8 cellular contexts compared by ENCODE assay signal in the genomic region with DNA sequence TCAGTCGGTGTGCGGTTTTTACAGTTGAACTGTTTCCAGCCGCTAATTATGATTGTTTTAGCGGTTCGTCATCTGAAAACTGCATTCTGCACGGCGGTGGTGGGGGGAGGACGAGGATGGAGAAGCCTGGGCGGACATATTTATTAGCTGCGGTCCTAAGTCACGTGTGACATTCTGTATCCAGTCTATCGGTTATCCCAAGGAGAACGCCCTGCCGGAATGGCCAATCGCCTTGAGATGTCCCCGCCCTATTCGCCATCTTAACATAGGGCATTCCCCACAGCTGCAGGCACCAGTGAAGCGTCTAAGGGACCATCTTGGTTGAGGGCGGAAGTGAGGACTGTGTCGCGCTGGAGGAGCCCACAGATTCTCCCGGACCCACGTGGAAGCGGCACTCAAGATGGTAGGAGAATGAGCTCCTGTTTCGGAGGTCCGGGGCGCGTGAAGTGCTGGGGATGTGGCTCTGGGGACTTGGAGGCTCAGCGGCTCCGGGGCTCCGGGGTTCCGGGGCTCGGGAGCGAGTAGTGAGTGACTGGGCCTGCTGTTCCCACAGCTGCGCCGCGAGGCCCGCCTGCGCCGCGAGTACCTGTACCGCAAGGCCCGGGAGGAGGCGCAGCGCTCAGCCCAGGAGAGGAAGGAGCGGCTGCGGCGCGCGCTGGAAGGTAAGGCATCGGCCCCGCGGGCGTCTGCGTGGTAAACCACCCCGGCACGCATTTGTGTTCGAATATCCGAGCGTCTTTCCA. TPM values are rescaled to one million over a fixed set of nuclear protein-coding genes. Genes with fewer than 3 reads are reported as not detected.
DNase-seq lines count a peak whose midpoint lies in the region; ATAC-seq and TF ChIP-seq lines count a peak whose summit lies in the region.

A gene with protein sequence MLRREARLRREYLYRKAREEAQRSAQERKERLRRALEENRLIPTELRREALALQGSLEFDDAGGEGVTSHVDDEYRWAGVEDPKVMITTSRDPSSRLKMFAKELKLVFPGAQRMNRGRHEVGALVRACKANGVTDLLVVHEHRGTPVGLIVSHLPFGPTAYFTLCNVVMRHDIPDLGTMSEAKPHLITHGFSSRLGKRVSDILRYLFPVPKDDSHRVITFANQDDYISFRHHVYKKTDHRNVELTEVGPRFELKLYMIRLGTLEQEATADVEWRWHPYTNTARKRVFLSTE (plus strand): TSS at position 365 of the 743 bp plus-strand sequence. CDS start 36 bp downstream, at position 401.

- H3K9me3 Mint-ChIP-seq in chondrocyte (ENCODE audit: low read depth) = no peaks in the 10 kb centered on the region

- H3K4me3 ChIP-seq in kidney epithelial cell (ENCODE audit: low read depth, low read length) = peak within 1 kb of the TSS; percentile 73

- H3K27me3 Mint-ChIP-seq in chondrocyte (ENCODE audit: low read depth) = no peaks in the 10 kb centered on the region

- H3K4me1 Mint-ChIP-seq in chondrocyte (ENCODE audit: low read depth) = peaks cover 24% of the 10 kb centered on the region

- peak within 1 kb of the TSS; percentile 100 for H3K27ac Mint-ChIP-seq in chondrocyte (ENCODE audit: unreplicated experiment)

- H3K36me3 ChIP-seq in kidney epithelial cell (ENCODE audit: control insufficient read depth, insufficient read depth, low read length) = peaks cover 1% of the 10 kb centered on the region

- peak; percentile 86 for ATAC-seq in GM19035 (IDR thresholded peaks at IDR 0.05; ENCODE audit: unreplicated experiment)
- ATAC-seq in HG03378 (IDR thresholded peaks at IDR 0.05; ENCODE audit: unreplicated experiment) = peak; percentile 81

- DNase-seq in AG20443 (ENCODE audit: low spot score) (peak; percentile 94), NCI-H460 (ENCODE audit: extremely low read depth, low read depth) (peak; percentile 99), chondrocyte (ENCODE audit: low spot score) (peak; percentile 96), kidney epithelial cell (ENCODE audit: low read depth) (peak; percentile 99)
- DNase-seq in activated CD4-positive, alpha-beta T cell treated with anti-CD3 and anti-CD28 coated beads for 1 hour = peak; percentile 89
- DNase-seq in stimulated activated CD4-positive, alpha-beta T cell treated with anti-CD3 and anti-CD28 coated beads, Interleukin-1b, Interleukin-23, amount 100 ng/mL, for 1 hour (ENCODE audit: low read depth in 2 of 2) = peak; percentile 77 to 85

- H3K4me3 Mint-ChIP-seq in chondrocyte (ENCODE audit: unreplicated experiment) = peak within 1 kb of the TSS; percentile 100

- TF ChIP-seq CTCF in chondrocyte (IDR thresholded peaks at IDR 0.05) (peak; percentile 74), kidney epithelial cell (IDR thresholded peaks at IDR 0.05; ENCODE audit: insufficient read depth, low read length, poor library complexity, severe bottlenecking) (peak; percentile 45)

- peaks cover 30% of the 10 kb centered on the region for H3K36me3 Mint-ChIP-seq in chondrocyte (ENCODE audit: low read depth)

- no peaks in the 10 kb centered on the region for H3K27me3 ChIP-seq in kidney epithelial cell (ENCODE audit: control insufficient read depth, insufficient read depth, low read length)

RNA-seq across cellular contexts. Expression of the gene that starts here (rescaled TPM):
- total RNA-seq in NCI-H460 (2014; rRNA removed; shearing (Covaris generic)) = 120 and 138 TPM in 2 replicates
- polyA plus RNA-seq in NCI-H460 (2014; cell fraction: nucleus; rRNA removed) = 322 and 422 TPM in 2 replicates
- total RNA-seq in chondrocyte = 43.5 to 50.1 TPM (median 48.4 TPM) in 3 replicates
- total RNA-seq in kidney epithelial cell = 121 and 150 TPM in 2 replicates

Comparison
In these comparisons a context has a peak if more than half of its experiments do, and no peak if none do; other contexts are left out.
1. Peak in every context shown above with its lines: DNase-seq, ATAC-seq and H3K4me3 ChIP-seq.